8 cellular contexts compared by ENCODE assay signal in the genomic region with DNA sequence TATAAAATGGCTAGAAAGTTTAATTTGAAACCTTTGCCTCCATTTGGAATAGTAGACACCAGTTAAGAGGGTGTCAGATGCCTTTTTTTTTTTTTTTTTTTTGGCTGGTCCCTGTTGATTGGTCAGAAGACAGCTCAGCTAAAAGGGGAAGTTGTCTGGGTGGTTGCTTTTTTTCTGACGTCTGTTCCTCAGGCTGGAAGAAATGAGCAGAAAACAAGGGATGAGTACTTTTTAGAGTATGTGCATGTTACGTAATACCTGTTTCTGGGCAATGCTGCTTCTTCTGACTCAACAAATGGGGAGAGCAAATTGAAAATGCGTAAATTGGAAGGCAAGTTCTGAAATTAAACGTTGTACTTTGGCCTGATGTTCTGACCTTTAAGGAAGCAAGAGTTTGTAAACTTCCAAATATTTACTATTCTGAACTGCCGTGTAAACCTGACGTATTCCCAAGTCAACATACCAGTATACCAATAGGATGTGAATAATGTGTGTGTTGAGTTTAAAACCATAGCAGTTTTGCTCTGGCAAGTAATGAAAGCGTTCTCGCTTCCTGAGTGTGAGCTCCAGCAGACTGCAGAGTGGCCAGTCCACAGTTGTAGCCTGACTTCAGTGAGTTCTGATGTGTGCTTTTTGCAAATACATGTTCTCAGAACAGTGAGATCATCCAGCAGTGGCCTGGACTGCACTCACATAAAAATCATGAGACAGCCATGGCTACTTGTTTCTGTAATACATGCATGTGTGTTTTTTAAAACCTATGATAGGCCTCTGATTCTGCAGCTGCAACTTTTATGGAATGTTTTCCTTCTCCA. TPM values are rescaled to one million over a fixed set of nuclear protein-coding genes. Genes with fewer than 3 reads are reported as not detected.
DNase-seq lines count a peak whose midpoint lies in the region; ATAC-seq and TF ChIP-seq lines count a peak whose summit lies in the region.

No MANE protein-coding gene starts in this region.

- in situ Hi-C loops in GM18951 (cut with MboI; ENCODE audit: low sequenced_read_pairs, unreplicated experiment) = no loop called here
- in situ Hi-C loops in G401 (cut with HindIII; ENCODE audit: low sequenced_read_pairs) = no loop called here

- peak overlapping the region; percentile 86 for H3K4me3 Mint-ChIP-seq in dendritic cell treated with granulocyte-macrophage colony-stimulating factor and Interleukin-4, amounts not matched to agents 40 ng/mL and 50 ng/mL, for 4 days
- peak overlapping the region; percentile 95 for H3K4me3 Mint-ChIP-seq in natural killer cell

- H3K36me3 Mint-ChIP-seq in dendritic cell treated with granulocyte-macrophage colony-stimulating factor and Interleukin-4, amounts not matched to agents 40 ng/mL and 50 ng/mL, for 4 days (ENCODE audit: low read depth) = peaks cover 39% of the 10 kb centered on the region
- H3K36me3 Mint-ChIP-seq in natural killer cell = no peaks in the 10 kb centered on the region

- TF ChIP-seq CTCF in natural killer cell (IDR thresholded peaks at IDR 0.05) = no peak

- H3K27me3 Mint-ChIP-seq in dendritic cell treated with granulocyte-macrophage colony-stimulating factor and Interleukin-4, amounts not matched to agents 40 ng/mL and 50 ng/mL, for 4 days = no peaks in the 10 kb centered on the region
- no peaks in the 10 kb centered on the region for H3K27me3 Mint-ChIP-seq in natural killer cell (ENCODE audit: low read depth in 2 of 2)

- intact Hi-C loops in dendritic cell treated with granulocyte-macrophage colony-stimulating factor and Interleukin-4, amounts not matched to agents 40 ng/mL and 50 ng/mL, for 4 days (cut with micrococcal nuclease) = loop anchor here (5.0 kb wide), 2 partner anchors 52 to 98 kb away; no protein-coding TSS in a partner anchor
- intact Hi-C loops in natural killer cell (cut with micrococcal nuclease) = loop anchor here (5.0 to 10.0 kb wide), 4 partner anchors 42 to 368 kb away; partner anchors contain the start of genes ACOT9 and PRDX4

- DNase-seq in OCI-M1 (lab: John Stamatoyannopoulos, UW) (peak; percentile 91), natural killer cell (no peak), G401 (ENCODE audit: low spot score) (no peak), NCI-H510A (lab: John Stamatoyannopoulos, UW) (no peak), retina (no peak)

- peak overlapping the region; percentile 94 for H3K27ac Mint-ChIP-seq in dendritic cell treated with granulocyte-macrophage colony-stimulating factor and Interleukin-4, amounts not matched to agents 40 ng/mL and 50 ng/mL, for 4 days
- H3K27ac Mint-ChIP-seq in natural killer cell = peak overlapping the region; percentile 93 to 95

- no peaks in the 10 kb centered on the region for H3K9me3 Mint-ChIP-seq in dendritic cell treated with granulocyte-macrophage colony-stimulating factor and Interleukin-4, amounts not matched to agents 40 ng/mL and 50 ng/mL, for 4 days
- no peaks in the 10 kb centered on the region for H3K9me3 Mint-ChIP-seq in natural killer cell

- ATAC-seq in natural killer cell (no peak), HG02610 (IDR thresholded peaks at IDR 0.05; ENCODE audit: unreplicated experiment) (no peak)

- TF ChIP-seq POLR2A in GM18951 (IDR thresholded peaks at IDR 0.05; ENCODE audit: extremely low read depth, insufficient read depth, insufficient read length) = peak; percentile 19

- peaks cover 8% of the 10 kb centered on the region for H3K4me1 Mint-ChIP-seq in dendritic cell treated with granulocyte-macrophage colony-stimulating factor and Interleukin-4, amounts not matched to agents 40 ng/mL and 50 ng/mL, for 4 days (ENCODE audit: low read depth)
- peaks cover 27 to 36% of the 10 kb centered on the region in 2 donors for H3K4me1 Mint-ChIP-seq in natural killer cell

RNA-seq across cellular contexts. Expression of gene SAT1, which starts 1.7 kb away (rescaled TPM):
- 100 to 1,000 TPM; 276 to 667 (median 524) TPM for total RNA-seq in natural killer cell
- 466 and 512 TPM in 2 replicates for total RNA-seq in G401 (2014; rRNA removed; shearing (Covaris generic))

RNA-seq across cellular contexts. Expression of gene ACOT9, which starts 41.6 kb away (rescaled TPM):
- 10 to 100 TPM; 20.0 to 24.9 (median 21.4) TPM for total RNA-seq in natural killer cell
- 58.6 and 79.3 TPM in 2 replicates for total RNA-seq in G401 (2014; rRNA removed; shearing (Covaris generic))
